In genomic region chr1:181726608-181727007, GRCh38 we compare ENCODE assay signal across 18 cellular contexts.
"Had no signal": no experiment of that assay in that cellular context is flagged by ENCODE, and none has a peak within 500 bp of the region (broad histone marks: within the 10 kb centered on the region; RNA-seq: fewer than 3 reads in every experiment).

No MANE protein-coding gene starts in this region.

- H3K4me1 Mint-ChIP-seq: activated CD4-positive, alpha-beta T cell treated with anti-CD3 and anti-CD28 coated beads, Interleukin-2, amount 10 ng/mL, durations not matched to agents 24 days and 14 days; activated naive CD8-positive, alpha-beta T cell treated with anti-CD3 and anti-CD28 coated beads, Interleukin-2, amount 10 ng/mL, durations not matched to agents 7 days and 5 days; central memory CD8-positive, alpha-beta T cell; memory B cell; naive thymus-derived CD4-positive, alpha-beta T cell had no signal

- H3K27me3 Mint-ChIP-seq: activated CD4-positive, alpha-beta T cell treated with anti-CD3 and anti-CD28 coated beads, Interleukin-2, amount 10 ng/mL, durations not matched to agents 24 days and 14 days; activated naive CD8-positive, alpha-beta T cell treated with anti-CD3 and anti-CD28 coated beads, Interleukin-2, amount 10 ng/mL, durations not matched to agents 7 days and 5 days; stimulated activated naive CD8-positive, alpha-beta T cell treated with anti-CD3 and anti-CD28 coated beads, Interleukin-15, Interleukin-2, amounts not matched to agents 100 ng/mL and 50 ng/mL, for 24 hours had no signal

- H3K27me3 ChIP-seq: brain microvascular endothelial cell, colonic mucosa had no signal

- H3K27ac ChIP-seq: brain microvascular endothelial cell, colonic mucosa, prostate gland had no signal

- H3K9me3 Mint-ChIP-seq: activated CD4-positive, alpha-beta T cell treated with anti-CD3 and anti-CD28 coated beads, Interleukin-2, amount 10 ng/mL, durations not matched to agents 24 days and 14 days; activated naive CD8-positive, alpha-beta T cell treated with anti-CD3 and anti-CD28 coated beads, Interleukin-2, amount 10 ng/mL, durations not matched to agents 7 days and 5 days; activated T-cell treated with anti-CD3 and anti-CD28 coated beads, Interleukin-2, amount 50 U/mL, for 24 hours; activated T-helper 2 cell treated with anti-CD3 and anti-CD28 coated beads, Interferon-gamma antibody, Interleukin-2, Interleukin-4, amounts not matched to agents 10 μg/mL and 5 μg/mL and 100 μg/mL, durations not matched to agents 14 hours and 24 hours and 36 hours; central memory CD8-positive, alpha-beta T cell; memory B cell; stimulated activated naive CD8-positive, alpha-beta T cell treated with anti-CD3 and anti-CD28 coated beads, Interleukin-15, Interleukin-2, amounts not matched to agents 100 ng/mL and 50 ng/mL, for 24 hours had no signal

- ATAC-seq: activated CD8-positive, alpha-beta T cell treated with anti-CD3 and anti-CD28 coated beads, Interleukin-2, amount 10 ng/mL, durations not matched to agents 7 days and 5 days; naive thymus-derived CD4-positive, alpha-beta T cell had no signal

- H3K4me3 ChIP-seq: colonic mucosa, prostate gland had no signal

- H3K4me3 Mint-ChIP-seq: activated CD4-positive, alpha-beta T cell treated with anti-CD3 and anti-CD28 coated beads, Interleukin-2, amount 10 ng/mL, durations not matched to agents 24 days and 14 days; activated CD8-positive, alpha-beta T cell treated with anti-CD3 and anti-CD28 coated beads, Interleukin-2, amount 10 ng/mL, durations not matched to agents 7 days and 5 days; activated naive CD8-positive, alpha-beta T cell treated with anti-CD3 and anti-CD28 coated beads, Interleukin-2, amount 10 ng/mL, durations not matched to agents 7 days and 5 days; activated T-cell treated with anti-CD3 and anti-CD28 coated beads, Interleukin-2, amount 50 U/mL, for 24 hours; central memory CD8-positive, alpha-beta T cell; memory B cell; naive thymus-derived CD4-positive, alpha-beta T cell; stimulated activated naive CD8-positive, alpha-beta T cell treated with anti-CD3 and anti-CD28 coated beads, Interleukin-15, Interleukin-2, amounts not matched to agents 100 ng/mL and 50 ng/mL, for 24 hours had no signal

- H3K36me3 ChIP-seq: brain microvascular endothelial cell, colonic mucosa, prostate gland had no signal

- H3K27ac Mint-ChIP-seq: activated CD4-positive, alpha-beta T cell treated with anti-CD3 and anti-CD28 coated beads, Interleukin-2, amount 10 ng/mL, durations not matched to agents 24 days and 14 days; activated CD8-positive, alpha-beta T cell treated with anti-CD3 and anti-CD28 coated beads, Interleukin-2, amount 10 ng/mL, durations not matched to agents 7 days and 5 days; activated naive CD8-positive, alpha-beta T cell treated with anti-CD3 and anti-CD28 coated beads, Interleukin-2, amount 10 ng/mL, durations not matched to agents 7 days and 5 days; activated T-cell treated with anti-CD3 and anti-CD28 coated beads, Interleukin-2, amount 50 U/mL, for 24 hours; activated T-helper 2 cell treated with anti-CD3 and anti-CD28 coated beads, Interferon-gamma antibody, Interleukin-2, Interleukin-4, amounts not matched to agents 10 μg/mL and 5 μg/mL and 100 μg/mL, durations not matched to agents 14 hours and 24 hours and 36 hours; memory B cell; stimulated activated naive CD8-positive, alpha-beta T cell treated with anti-CD3 and anti-CD28 coated beads, Interleukin-15, Interleukin-2, amounts not matched to agents 100 ng/mL and 50 ng/mL, for 24 hours had no signal

- H3K9me3 ChIP-seq: colonic mucosa, prostate gland had no signal

- H3K4me1 ChIP-seq: colonic mucosa, prostate gland had no signal

- H3K36me3 Mint-ChIP-seq: activated naive CD8-positive, alpha-beta T cell treated with anti-CD3 and anti-CD28 coated beads, Interleukin-2, amount 10 ng/mL, durations not matched to agents 7 days and 5 days; memory B cell had no signal

- DNase-seq: activated CD4-positive, alpha-beta T cell treated with anti-CD3 and anti-CD28 coated beads, Interleukin-2, amount 10 ng/mL, durations not matched to agents 24 days and 14 days; activated CD8-positive, alpha-beta T cell treated with anti-CD3 and anti-CD28 coated beads, Interleukin-2, amount 10 ng/mL, durations not matched to agents 7 days and 5 days; activated naive CD4-positive, alpha-beta T cell treated with Interleukin-2 at 50 U/mL for 16 hours; activated naive CD8-positive, alpha-beta T cell treated with anti-CD3 and anti-CD28 coated beads, Interleukin-2, amount 10 ng/mL, durations not matched to agents 7 days and 5 days; activated T-cell treated with anti-CD3 and anti-CD28 coated beads, Interleukin-2, amount 50 U/mL, for 24 hours; amygdala; brain microvascular endothelial cell; colonic mucosa; head of caudate nucleus; kidney; naive thymus-derived CD4-positive, alpha-beta T cell; right cardiac atrium; trophoblast cell had no signal
